Comparison of ENCODE assay signal across 10 cellular contexts in genomic region chr19:41616785-41617621, GRCh38. TPM values are rescaled to one million over a fixed set of nuclear protein-coding genes. Genes with fewer than 3 reads are reported as not detected.
DNase-seq lines count a peak whose midpoint lies in the region; ATAC-seq and TF ChIP-seq lines count a peak whose summit lies in the region.
"Had no signal": no experiment of that assay in that cellular context is flagged by ENCODE, and none has a peak within 500 bp of the region (broad histone marks: within the 10 kb centered on the region; RNA-seq: fewer than 3 reads in every experiment).

No MANE protein-coding gene starts in this region.

- no peak overlapping the region for H3K27ac Mint-ChIP-seq in T-helper 2 cell treated with Interferon-gamma antibody and Interleukin-4, amounts not matched to agents 5 μg/mL and 100 μg/mL, for 36 hours
- H3K27ac Mint-ChIP-seq: activated T-helper 1 cell treated with anti-CD3 and anti-CD28 coated beads, Interleukin-12 subunit alpha, Interleukin-12 subunit beta, Interleukin-2, Interleukin-4 antibody, amounts not matched to agents 30 ng/mL and 10 ng/mL and 1 ng/mL, durations not matched to agents 14 hours and 24 hours and 36 hours had no signal

- H3K27me3 ChIP-seq in SJCRH30 (peaks cover 3% of the 10 kb centered on the region), foreskin keratinocyte (no peaks in the 10 kb centered on the region), upper lobe of left lung (no peaks in the 10 kb centered on the region), esophagus muscularis mucosa (peaks cover 0 to 68% (median 0%) of the 10 kb centered on the region in 4 donors)

- DNase-seq in ACHN (peak; percentile 32), HFF-Myc (ENCODE audit: extremely low read depth, low read depth) (peak; percentile 4), SJCRH30 (peak; percentile 27 to 63), foreskin keratinocyte (peak in 1 of 2 donors; percentile 8), upper lobe of left lung (no peak), esophagus muscularis mucosa (ENCODE audit: extremely low spot score) (no peak)
- no peak for DNase-seq in T-helper 2 cell treated with Interferon-gamma antibody and Interleukin-4, amounts not matched to agents 5 μg/mL and 100 μg/mL, for 36 hours (ENCODE audit: low spot score)
- DNase-seq: NCI-H1105 had no signal

- H3K4me1 ChIP-seq in SJCRH30 = no peaks in the 10 kb centered on the region
- no peaks in the 10 kb centered on the region for H3K4me1 ChIP-seq in foreskin keratinocyte
- H3K4me1 ChIP-seq in upper lobe of left lung = peaks cover 0 to 4% (median 0%) of the 10 kb centered on the region in 4 donors
- no peaks in the 10 kb centered on the region for H3K4me1 ChIP-seq in esophagus muscularis mucosa

- no peaks in the 10 kb centered on the region for H3K36me3 Mint-ChIP-seq in T-helper 2 cell treated with Interferon-gamma antibody and Interleukin-4, amounts not matched to agents 5 μg/mL and 100 μg/mL, for 36 hours (ENCODE audit: low read depth)

- TF ChIP-seq CTCF in HFF-Myc (IDR thresholded peaks at IDR 0.05; ENCODE audit: low read depth, low read length, missing control alignments) = no peak
- TF ChIP-seq CTCF in foreskin keratinocyte (conservative IDR thresholded peaks at IDR 0.05) = peak; percentile 8
- TF ChIP-seq CTCF in upper lobe of left lung (IDR thresholded peaks at IDR 0.05) = no peak
- TF ChIP-seq CTCF in esophagus muscularis mucosa (IDR thresholded peaks at IDR 0.05) = no peak

- H3K27ac ChIP-seq in SJCRH30 = no peak overlapping the region
- H3K27ac ChIP-seq in foreskin keratinocyte = no peak overlapping the region
- no peak overlapping the region for H3K27ac ChIP-seq in upper lobe of left lung
- H3K27ac ChIP-seq in esophagus muscularis mucosa (replicated peaks in 1 of 4) = no peak overlapping the region

- H3K4me3 ChIP-seq in HFF-Myc (replicated peaks; ENCODE audit: low read depth, low read length) = no peak overlapping the region
- H3K4me3 ChIP-seq in SJCRH30 = no peak overlapping the region
- no peak overlapping the region for H3K4me3 ChIP-seq in upper lobe of left lung
- no peak overlapping the region for H3K4me3 ChIP-seq in esophagus muscularis mucosa

- intact Hi-C loops in esophagus muscularis mucosa (cut with DNase I) = no loop called here

- in situ Hi-C loops in ACHN (cut with HindIII; ENCODE audit: low pct_ligation_motif_present, low pct_unique_long_range_greater_than_20kb, low sequenced_read_pairs) = no loop called here

- ATAC-seq in foreskin keratinocyte = no peak
- no peak for ATAC-seq in upper lobe of left lung (ENCODE audit: low FRiP score in 2 of 2)
- ATAC-seq in GM21423 (IDR thresholded peaks at IDR 0.05; ENCODE audit: unreplicated experiment) = no peak

- H3K4me3 Mint-ChIP-seq in T-helper 2 cell treated with Interferon-gamma antibody and Interleukin-4, amounts not matched to agents 5 μg/mL and 100 μg/mL, for 36 hours = no peak overlapping the region
- H3K4me3 Mint-ChIP-seq: activated T-helper 1 cell treated with anti-CD3 and anti-CD28 coated beads, Interleukin-12 subunit alpha, Interleukin-12 subunit beta, Interleukin-2, Interleukin-4 antibody, amounts not matched to agents 30 ng/mL and 10 ng/mL and 1 ng/mL, durations not matched to agents 14 hours and 24 hours and 36 hours had no signal

- TF ChIP-seq POLR2A in upper lobe of left lung (IDR thresholded peaks at IDR 0.05) (no peak), esophagus muscularis mucosa (IDR thresholded peaks at IDR 0.05; ENCODE audit: low read depth) (no peak)

- no peaks in the 10 kb centered on the region for H3K36me3 ChIP-seq in SJCRH30
- no peaks in the 10 kb centered on the region for H3K36me3 ChIP-seq in upper lobe of left lung
- no peaks in the 10 kb centered on the region for H3K36me3 ChIP-seq in esophagus muscularis mucosa

- H3K9me3 Mint-ChIP-seq in T-helper 2 cell treated with Interferon-gamma antibody and Interleukin-4, amounts not matched to agents 5 μg/mL and 100 μg/mL, for 36 hours = no peaks in the 10 kb centered on the region
- H3K9me3 Mint-ChIP-seq: activated T-helper 1 cell treated with anti-CD3 and anti-CD28 coated beads, Interleukin-12 subunit alpha, Interleukin-12 subunit beta, Interleukin-2, Interleukin-4 antibody, amounts not matched to agents 30 ng/mL and 10 ng/mL and 1 ng/mL, durations not matched to agents 14 hours and 24 hours and 36 hours had no signal

- WGBS in upper lobe of left lung, 2 donors = 37 to 43% methylated on average over 9 of the region's 9 CpGs
- 46% methylated on average over 9 of the region's 9 CpGs for WGBS in esophagus muscularis mucosa

- TF ChIP-seq EP300 in upper lobe of left lung (IDR thresholded peaks at IDR 0.05) (no peak), esophagus muscularis mucosa (IDR thresholded peaks at IDR 0.05) (no peak)

- H3K4me1 Mint-ChIP-seq in T-helper 2 cell treated with Interferon-gamma antibody and Interleukin-4, amounts not matched to agents 5 μg/mL and 100 μg/mL, for 36 hours (ENCODE audit: low read depth) = no peaks in the 10 kb centered on the region

- H3K27me3 Mint-ChIP-seq in T-helper 2 cell treated with Interferon-gamma antibody and Interleukin-4, amounts not matched to agents 5 μg/mL and 100 μg/mL, for 36 hours (ENCODE audit: low read depth) = no peaks in the 10 kb centered on the region

- no peaks in the 10 kb centered on the region for H3K9me3 ChIP-seq in SJCRH30 (replicated peaks)
- H3K9me3 ChIP-seq in upper lobe of left lung = no peaks in the 10 kb centered on the region
- peaks cover 0 to 3% (median 0%) of the 10 kb centered on the region in 4 donors for H3K9me3 ChIP-seq in esophagus muscularis mucosa

RNA-seq across cellular contexts. Expression of gene CEACAM4, which starts 9.9 kb away (rescaled TPM):
- not detected in 2 replicates for total RNA-seq in SJCRH30 (2014; rRNA removed; shearing (Covaris generic))
- total RNA-seq in foreskin keratinocyte (not detected in 2 replicates), upper lobe of left lung (1 to 10 TPM; 1.7 to 8.6 (median 5.0) TPM), esophagus muscularis mucosa (1 to 10 TPM in 2 of 4 donors, under 1 TPM in 2; 0.46 to 3.3 (median 1.1) TPM)
- polyA plus RNA-seq in foreskin keratinocyte = not detected in 2 replicates
- total RNA-seq: activated T-helper 1 cell treated with anti-CD3 and anti-CD28 coated beads, Interleukin-12 subunit alpha, Interleukin-12 subunit beta, Interleukin-2, Interleukin-4 antibody, amounts not matched to agents 30 ng/mL and 10 ng/mL and 1 ng/mL, durations not matched to agents 14 hours and 24 hours and 36 hours had no signal

RNA-seq across cellular contexts. Expression of gene CEACAM21, which starts 41.0 kb away (rescaled TPM):
- total RNA-seq in SJCRH30 (2014; rRNA removed; shearing (Covaris generic)) = 5.5 and 5.6 TPM in 2 replicates
- total RNA-seq in foreskin keratinocyte = not detected in 2 replicates
- polyA plus RNA-seq in foreskin keratinocyte = not detected in 2 replicates
- 10 to 100 TPM in 4 of 6 donors, 1 to 10 TPM in 2; 2.3 to 22.4 (median 16.3) TPM for total RNA-seq in upper lobe of left lung
- 1 to 10 TPM in 1 of 4 donors, under 1 TPM in 1, not detected in 2; 0.83 to 1.8 TPM for total RNA-seq in esophagus muscularis mucosa

Comparison
In these comparisons a context has a peak if more than half of its experiments do, and no peak if none do; other contexts are left out.
1. DNase-seq: peak in ACHN (single experiment), HFF-Myc (single experiment) and SJCRH30 (2 of 2); none in T-helper 2 cell treated with Interferon-gamma antibody and Interleukin-4, amounts not matched to agents 5 μg/mL and 100 μg/mL, for 36 hours (single experiment), upper lobe of left lung (0 of 2) and esophagus muscularis mucosa (single experiment).